In the genomic region with DNA sequence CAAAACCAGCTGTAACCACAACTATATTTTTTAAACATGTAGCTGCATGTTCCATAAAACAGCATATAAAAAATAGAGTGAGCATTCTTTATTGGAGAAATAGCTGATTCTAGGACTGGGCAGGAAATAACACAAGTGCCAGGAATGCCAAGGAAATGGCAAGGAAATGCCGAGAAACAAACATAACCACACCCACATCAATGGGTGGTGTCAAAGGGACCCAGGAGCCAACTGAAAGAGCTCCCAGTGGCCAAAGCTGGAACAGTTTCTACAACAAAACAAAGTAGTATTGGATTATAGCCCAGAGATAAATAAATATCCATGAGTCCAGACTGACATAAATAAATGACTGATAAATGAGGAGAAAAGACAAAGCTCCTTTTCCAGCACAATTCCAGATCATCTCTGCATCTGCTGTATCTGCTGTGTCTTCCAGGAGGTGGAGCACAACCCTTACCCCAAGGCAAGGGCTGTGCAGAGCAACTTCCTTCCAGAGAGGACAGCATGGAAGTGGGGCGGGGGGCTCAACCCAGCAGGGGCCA, we compare ENCODE assay signal across 1 cellular context.
TF ChIP-seq lines count a peak whose summit lies in the region.

No MANE protein-coding gene starts in this region.

TF ChIP-seq in IMR-90, 13 proteins besides CTCF, POLR2A, EP300 and RAD21:
- no peak for TF ChIP-seq SMC3 (IDR thresholded peaks at IDR 0.05; ENCODE audit: low read depth, low read length)
- no peak for TF ChIP-seq RFX5 (IDR thresholded peaks at IDR 0.05; ENCODE audit: low read depth, low read length)
- TF ChIP-seq MXI1 (IDR thresholded peaks at IDR 0.05; ENCODE audit: borderline replicate concordance, low read depth, low read length) = no peak
- no peak for TF ChIP-seq NFE2L2 (IDR thresholded peaks at IDR 0.05; ENCODE audit: low read depth, low read length)
- TF ChIP-seq CEBPB (IDR thresholded peaks at IDR 0.05; ENCODE audit: low read depth, low read length) = no peak
- TF ChIP-seq CHD1 (IDR thresholded peaks at IDR 0.05; ENCODE audit: low read depth, low read length) = no peak
- TF ChIP-seq, protein P1, sequence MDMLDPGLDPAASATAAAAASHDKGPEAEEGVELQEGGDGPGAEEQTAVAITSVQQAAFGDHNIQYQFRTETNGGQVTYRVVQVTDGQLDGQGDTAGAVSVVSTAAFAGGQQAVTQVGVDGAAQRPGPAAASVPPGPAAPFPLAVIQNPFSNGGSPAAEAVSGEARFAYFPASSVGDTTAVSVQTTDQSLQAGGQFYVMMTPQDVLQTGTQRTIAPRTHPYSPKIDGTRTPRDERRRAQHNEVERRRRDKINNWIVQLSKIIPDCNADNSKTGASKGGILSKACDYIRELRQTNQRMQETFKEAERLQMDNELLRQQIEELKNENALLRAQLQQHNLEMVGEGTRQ (IDR thresholded peaks at IDR 0.05; ENCODE audit: low read depth, low read length) = no peak
- TF ChIP-seq MAFK (IDR thresholded peaks at IDR 0.05; ENCODE audit: low read depth, low read length) = no peak
- TF ChIP-seq FOS (IDR thresholded peaks at IDR 0.05; ENCODE audit: low read depth, low read length) = no peak
- TF ChIP-seq MAZ (IDR thresholded peaks at IDR 0.05; ENCODE audit: borderline replicate concordance, low read depth, low read length) = no peak
- TF ChIP-seq, protein P2, sequence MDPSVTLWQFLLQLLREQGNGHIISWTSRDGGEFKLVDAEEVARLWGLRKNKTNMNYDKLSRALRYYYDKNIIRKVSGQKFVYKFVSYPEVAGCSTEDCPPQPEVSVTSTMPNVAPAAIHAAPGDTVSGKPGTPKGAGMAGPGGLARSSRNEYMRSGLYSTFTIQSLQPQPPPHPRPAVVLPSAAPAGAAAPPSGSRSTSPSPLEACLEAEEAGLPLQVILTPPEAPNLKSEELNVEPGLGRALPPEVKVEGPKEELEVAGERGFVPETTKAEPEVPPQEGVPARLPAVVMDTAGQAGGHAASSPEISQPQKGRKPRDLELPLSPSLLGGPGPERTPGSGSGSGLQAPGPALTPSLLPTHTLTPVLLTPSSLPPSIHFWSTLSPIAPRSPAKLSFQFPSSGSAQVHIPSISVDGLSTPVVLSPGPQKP (IDR thresholded peaks at IDR 0.05; ENCODE audit: borderline replicate concordance, low read depth, low read length) = no peak
- no peak for TF ChIP-seq BHLHE40 (IDR thresholded peaks at IDR 0.05; ENCODE audit: low read depth, low read length)
- TF ChIP-seq RCOR1 (IDR thresholded peaks at IDR 0.05; ENCODE audit: insufficient replicate concordance, low read length) = no peak
